In the genomic region with DNA sequence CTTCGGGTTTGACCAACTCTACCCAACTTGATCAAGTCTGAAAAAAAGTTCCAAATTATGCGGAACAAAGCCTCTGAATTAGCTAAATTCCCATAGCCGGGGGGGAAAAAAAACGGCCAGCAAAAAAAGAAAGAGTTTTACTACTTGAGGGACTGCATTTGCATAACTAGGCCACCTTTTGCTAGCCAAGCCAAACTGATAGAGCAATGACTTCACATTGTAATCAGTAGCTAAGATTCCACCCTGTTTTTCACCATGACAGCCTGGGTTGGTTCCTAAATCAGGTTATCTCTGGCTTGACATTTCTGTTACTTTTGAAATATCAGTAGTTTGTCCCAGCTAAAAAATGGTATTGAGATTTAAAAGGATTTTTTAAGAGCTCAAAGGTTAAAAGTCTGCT, we compare ENCODE assay signal across 1 cellular context.
TF ChIP-seq lines count a peak whose summit lies in the region.

No MANE protein-coding gene starts in this region.

TF ChIP-seq in H1, 55 proteins besides CTCF, POLR2A, EP300 and RAD21:
- TF ChIP-seq SRF (IDR thresholded peaks at IDR 0.05; ENCODE audit: low read depth, low read length) = no peak
- no peak for TF ChIP-seq PHF8 (conservative IDR thresholded peaks at IDR 0.05; ENCODE audit: low read depth, low read length)
- no peak for TF ChIP-seq CHD2 (IDR thresholded peaks at IDR 0.05; ENCODE audit: low read length)
- TF ChIP-seq HDAC6 (IDR thresholded peaks at IDR 0.05; ENCODE audit: low read depth, low read length) = no peak
